31 cellular contexts compared by ENCODE assay signal in the genomic region with DNA sequence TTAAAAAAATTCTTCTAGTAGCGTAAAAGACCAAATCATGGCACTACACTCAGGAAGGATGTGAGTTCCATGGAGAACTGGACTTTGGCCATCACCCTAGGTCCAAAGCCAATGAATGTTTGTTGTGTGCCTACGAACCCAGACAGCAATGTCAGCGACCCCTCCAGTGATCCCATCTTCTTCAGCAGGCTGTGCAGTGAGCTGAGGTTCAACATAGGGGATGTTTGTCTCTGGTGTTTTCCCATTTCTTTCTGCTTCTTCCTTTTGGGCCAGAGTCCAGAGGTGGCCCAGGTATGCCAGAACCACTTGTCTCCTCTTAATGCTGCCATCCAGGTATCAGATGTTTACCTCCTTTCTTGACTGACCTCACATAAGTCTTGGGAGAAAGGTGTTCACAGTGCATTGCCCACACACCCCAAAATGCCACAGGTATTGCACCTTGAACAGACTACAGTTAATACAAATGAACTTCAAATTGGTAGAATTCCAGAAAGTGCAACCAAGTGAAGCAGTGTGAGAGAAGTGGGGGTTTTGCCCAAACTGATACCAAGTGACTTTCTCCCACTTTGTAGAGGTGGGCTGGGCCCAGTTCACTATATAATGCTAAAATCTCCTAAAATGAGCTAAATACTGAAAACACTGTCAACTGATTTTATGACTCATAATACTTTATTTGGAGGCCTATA. TPM values are rescaled to one million over a fixed set of nuclear protein-coding genes. Genes with fewer than 3 reads are reported as not detected.
"Had no signal": no experiment of that assay in that cellular context is flagged by ENCODE, and none has a peak within 500 bp of the region (broad histone marks: within the 10 kb centered on the region; RNA-seq: fewer than 3 reads in every experiment).

No MANE protein-coding gene starts in this region.

- H3K4me1 ChIP-seq: stomach, suprapubic skin, testis, tibial artery, tibial nerve, transverse colon, upper lobe of left lung, upper lobe of right lung, uterus, vagina had no signal

- H3K36me3 ChIP-seq: thyroid gland, uterus had no signal

- FAIRE-seq: urothelium cell line had no signal

- DNase-seq: stimulated activated CD4-positive, alpha-beta T cell treated with anti-CD3 and anti-CD28 coated beads, Interleukin-2, amount 100 ng/mL, for 48 hours; stimulated activated CD4-positive, alpha-beta T cell treated with anti-CD3 and anti-CD28 coated beads, Interleukin-4, amount 100 ng/mL, for 1 hour; stimulated activated CD4-positive, alpha-beta T cell treated with anti-CD3 and anti-CD28 coated beads, Interleukin-4, amount 100 ng/mL, for 24 hours; stimulated activated CD4-positive, alpha-beta T cell treated with anti-CD3 and anti-CD28 coated beads, Interleukin-4, amount 100 ng/mL, for 4 hours; stimulated activated CD8-positive, alpha-beta memory T cell treated with anti-CD3 and anti-CD28 coated beads, Interleukin-4, amount 100 ng/mL, for 48 hours; stimulated activated naive B cell treated with anti-CD40 and anti-IgM and Interleukin-4, amounts not matched to agents 10 μg/mL and 1 μg/mL and 100 μg/mL, for 72 hours; stimulated activated naive CD4-positive, alpha-beta T cell; stimulated activated naive CD4-positive, alpha-beta T cell treated with Interleukin-2 at 50 U/mL for 16 hours; stimulated activated naive CD8-positive, alpha-beta T cell treated with anti-CD3 and anti-CD28 coated beads, Interleukin-15, amount 100 ng/mL, for 72 hours; stimulated activated naive CD8-positive, alpha-beta T cell treated with anti-CD3 and anti-CD28 coated beads, Interleukin-15, Interleukin-2, amounts not matched to agents 100 U/mL and 50 U/mL, for 24 hours; stomach; substantia nigra; testis; tibial artery; transverse colon; trophoblast cell; upper lobe of left lung; upper lobe of right lung; uterus had no signal

- H3K27me3 ChIP-seq: stomach, suprapubic skin, testis, thyroid gland, tibial artery, tibial nerve, transverse colon, upper lobe of left lung, upper lobe of right lung, uterus, vagina had no signal

- H3K27ac ChIP-seq: stomach, suprapubic skin, testis, thoracic aorta, tibial artery, tibial nerve, transverse colon, upper lobe of left lung, upper lobe of right lung, uterus, vagina had no signal

- ATAC-seq: stimulated activated effector memory CD8-positive, alpha-beta T cell treated with anti-CD3 and anti-CD28 coated beads, Interleukin-12 subunit alpha, Interleukin-12 subunit beta, amount 100 ng/mL, for 72 hours; stimulated activated memory B cell treated with anti-CD40 and anti-IgM and Interleukin-4, amounts not matched to agents 10 μg/mL and 1 μg/mL and 100 μg/mL, for 72 hours; stimulated activated naive B cell treated with anti-CD40 and anti-IgM and Interleukin-4, amounts not matched to agents 10 μg/mL and 1 μg/mL and 100 μg/mL, for 72 hours; stimulated activated naive CD8-positive, alpha-beta T cell treated with anti-CD3 and anti-CD28 coated beads, Interleukin-15, amount 100 ng/mL, for 72 hours; stimulated activated naive CD8-positive, alpha-beta T cell treated with anti-CD3 and anti-CD28 coated beads, Interleukin-15, Interleukin-2, amounts not matched to agents 100 U/mL and 50 U/mL, for 24 hours; upper lobe of right lung had no signal

- H3K9me3 ChIP-seq: stomach, suprapubic skin, testis, thoracic aorta, thyroid gland, tibial artery, tibial nerve, transverse colon, upper lobe of left lung, upper lobe of right lung, uterus, vagina had no signal

- H3K4me3 ChIP-seq: stomach, suprapubic skin, testis, thoracic aorta, thyroid gland, tibial artery, tibial nerve, transverse colon, upper lobe of left lung, upper lobe of right lung, uterus, vagina had no signal

RNA-seq across cellular contexts. Expression of gene LINC00237, which starts 33.9 kb away (rescaled TPM):
- total RNA-seq: stomach, subcutaneous adipose tissue, testis, thoracic aorta, tibial nerve, transverse colon, upper lobe of left lung, upper lobe of right lung, ureter, urinary bladder, uterus, vagina had no signal
- polyA plus RNA-seq: stomach, thymus, urinary bladder had no signal
